ENCODE assay signal across 20 cellular contexts in genomic region chr3:61681636-61682035, GRCh38.
"Had no signal": no experiment of that assay in that cellular context is flagged by ENCODE, and none has a peak within 500 bp of the region (broad histone marks: within the 10 kb centered on the region; RNA-seq: fewer than 3 reads in every experiment).

No MANE protein-coding gene starts in this region.

- H3K4me1 Mint-ChIP-seq: naive thymus-derived CD8-positive, alpha-beta T cell had no signal

- H3K4me3 Mint-ChIP-seq: naive thymus-derived CD8-positive, alpha-beta T cell; neural crest cell had no signal

- H3K4me3 ChIP-seq: colonic mucosa, heart left ventricle, mucosa of descending colon, right atrium auricular region, sigmoid colon, skin epidermis, suprapubic skin, thyroid gland, upper lobe of left lung, uterus had no signal

- DNase-seq: colonic mucosa; dermis blood vessel endothelial cell; erythroblast; heart left ventricle; hippocampal formation; left colon; left ventricle myocardium superior; mucosa of descending colon; naive thymus-derived CD8-positive, alpha-beta T cell; sigmoid colon; stimulated activated CD4-positive, alpha-beta T cell treated with anti-CD3 and anti-CD28 coated beads, Interleukin-12 subunit alpha, Interleukin-12 subunit beta, amount 100 ng/mL, for 4 hours; stimulated activated CD4-positive, alpha-beta T cell treated with anti-CD3 and anti-CD28 coated beads, Interleukin-2, amount 100 ng/mL, for 48 hours; stimulated activated naive CD8-positive, alpha-beta T cell treated with anti-CD3 and anti-CD28 coated beads, Interleukin-15, Interleukin-2, amounts not matched to agents 100 U/mL and 50 U/mL, for 24 hours; thyroid gland; upper lobe of left lung; uterus had no signal

- H3K36me3 Mint-ChIP-seq: naive thymus-derived CD8-positive, alpha-beta T cell had no signal

- H3K27ac ChIP-seq: colonic mucosa, right atrium auricular region, sigmoid colon, upper lobe of left lung, uterus had no signal

- H3K4me1 ChIP-seq: colonic mucosa, uterus had no signal

- H3K27me3 ChIP-seq: colonic mucosa, heart left ventricle, right atrium auricular region, sigmoid colon, suprapubic skin, thyroid gland, upper lobe of left lung, uterus had no signal

- H3K36me3 ChIP-seq: colonic mucosa, heart left ventricle, right atrium auricular region, sigmoid colon, suprapubic skin, thyroid gland, upper lobe of left lung, uterus had no signal

- ATAC-seq: heart left ventricle; left colon; left ventricle myocardium superior; mucosa of descending colon; naive thymus-derived CD8-positive, alpha-beta T cell; stimulated activated naive CD8-positive, alpha-beta T cell treated with anti-CD3 and anti-CD28 coated beads, Interleukin-15, Interleukin-2, amounts not matched to agents 100 U/mL and 50 U/mL, for 24 hours had no signal

- H3K27ac Mint-ChIP-seq: naive thymus-derived CD8-positive, alpha-beta T cell had no signal

- H3K9me3 ChIP-seq: colonic mucosa, heart left ventricle, mucosa of descending colon, right atrium auricular region, sigmoid colon, suprapubic skin, thyroid gland, upper lobe of left lung, uterus had no signal
